Comparison of ENCODE assay signal across 34 cellular contexts in genomic region chr10:43312612-43313011, GRCh38. TPM values are rescaled to one million over a fixed set of nuclear protein-coding genes. Genes with fewer than 3 reads are reported as not detected.
"Had no signal": no experiment of that assay in that cellular context is flagged by ENCODE, and none has a peak within 500 bp of the region (broad histone marks: within the 10 kb centered on the region; RNA-seq: fewer than 3 reads in every experiment).

No MANE protein-coding gene starts in this region.

- H3K27ac Mint-ChIP-seq: activated CD4-positive, alpha-beta memory T cell treated with anti-CD3 and anti-CD28 coated beads, Interleukin-2, amount 10 ng/mL, durations not matched to agents 7 days and 5 days; activated CD4-positive, alpha-beta T cell treated with anti-CD3 and anti-CD28 coated beads for 36 hours; activated CD8-positive, alpha-beta memory T cell treated with anti-CD3 and anti-CD28 coated beads, Interleukin-2, amount 10 ng/mL, durations not matched to agents 7 days and 5 days; activated naive CD4-positive, alpha-beta T cell treated with anti-CD3 and anti-CD28 coated beads for 36 hours; activated naive CD4-positive, alpha-beta T cell treated with anti-CD3 and anti-CD28 coated beads, Interleukin-2, amount 50 U/mL, for 72 hours; T-helper 2 cell treated with Interferon-gamma antibody and Interleukin-4, amounts not matched to agents 5 μg/mL and 100 μg/mL, for 36 hours; WTC11 had no signal

- FAIRE-seq: astrocyte, TTC549 had no signal

- H3K27me3 ChIP-seq: adrenal gland, body of pancreas, breast epithelium, MG63, SJCRH30 had no signal

- H3K36me3 ChIP-seq: adrenal gland, breast epithelium, MG63, SJCRH30 had no signal

- H3K27me3 Mint-ChIP-seq: activated CD4-positive, alpha-beta T cell treated with anti-CD3 and anti-CD28 coated beads for 36 hours had no signal

- H3K4me3 Mint-ChIP-seq: activated CD4-positive, alpha-beta memory T cell treated with anti-CD3 and anti-CD28 coated beads, Interleukin-2, amount 10 ng/mL, durations not matched to agents 7 days and 5 days; activated CD4-positive, alpha-beta T cell treated with anti-CD3 and anti-CD28 coated beads for 36 hours; activated CD8-positive, alpha-beta memory T cell treated with anti-CD3 and anti-CD28 coated beads, Interleukin-2, amount 10 ng/mL, durations not matched to agents 7 days and 5 days; activated naive CD4-positive, alpha-beta T cell treated with anti-CD3 and anti-CD28 coated beads for 36 hours; T-helper 2 cell treated with Interferon-gamma antibody and Interleukin-4, amounts not matched to agents 5 μg/mL and 100 μg/mL, for 36 hours; WTC11 had no signal

- H3K36me3 Mint-ChIP-seq: activated CD8-positive, alpha-beta memory T cell treated with anti-CD3 and anti-CD28 coated beads, Interleukin-2, amount 10 ng/mL, durations not matched to agents 7 days and 5 days; activated naive CD4-positive, alpha-beta T cell treated with anti-CD3 and anti-CD28 coated beads, Interleukin-2, amount 50 U/mL, for 72 hours; WTC11 had no signal

- ATAC-seq: activated CD4-positive, alpha-beta T cell treated with anti-CD3 and anti-CD28 coated beads for 36 hours; activated CD4-positive, CD25-positive, alpha-beta regulatory T cell treated with anti-CD3 and anti-CD28 coated beads, Interleukin-2, amount 50 U/mL, for 24 hours; activated CD8-positive, alpha-beta memory T cell treated with anti-CD3 and anti-CD28 coated beads, Interleukin-2, amount 10 ng/mL, durations not matched to agents 7 days and 5 days; activated naive CD4-positive, alpha-beta T cell treated with anti-CD3 and anti-CD28 coated beads, Interleukin-2, amount 50 U/mL, for 72 hours; body of pancreas; Panc1; WTC11 had no signal

- H3K4me3 ChIP-seq: adrenal gland, body of pancreas, breast epithelium, MG63, SJCRH30, SK-N-MC had no signal

- H3K4me1 ChIP-seq: adrenal gland, body of pancreas, SJCRH30 had no signal

- DNase-seq: activated CD4-positive, alpha-beta memory T cell treated with anti-CD3 and anti-CD28 coated beads, Interleukin-2, amount 10 ng/mL, durations not matched to agents 7 days and 5 days; activated CD4-positive, alpha-beta T cell treated with anti-CD3 and anti-CD28 coated beads for 36 hours; activated CD8-positive, alpha-beta memory T cell treated with anti-CD3 and anti-CD28 coated beads for 24 hours; activated CD8-positive, alpha-beta memory T cell treated with anti-CD3 and anti-CD28 coated beads, Interleukin-2, amount 10 ng/mL, durations not matched to agents 7 days and 5 days; activated CD8-positive, alpha-beta memory T cell treated with anti-CD3 and anti-CD28 coated beads, Interleukin-2, amount 50 U/mL, for 48 hours; activated gamma-delta T cell treated with Interleukin-2 at 50 U/mL for 16 hours; activated naive CD4-positive, alpha-beta T cell treated with anti-CD3 and anti-CD28 coated beads for 36 hours; activated T-cell treated with anti-CD3 and anti-CD28 coated beads, Interleukin-2, amount 50 U/mL, for 48 hours; adrenal gland; body of pancreas; Kasumi-1; KG1; MG63; NCI-H1048; NCI-H1105 treated with DMSO at 0.1 percent for 48 hours; NCI-H1436 treated with DMSO at 0.1 percent for 48 hours; NCI-H1694 treated with DMSO at 0.1 percent for 48 hours; NCI-H2029; NCI-H345; NCI-H524 treated with DMSO at 0.1 percent for 48 hours; SHP77; SJCRH30 had no signal

- H3K9me3 ChIP-seq: adrenal gland, body of pancreas, breast epithelium, MG63, SJCRH30 had no signal

- H3K9me3 Mint-ChIP-seq: activated CD4-positive, alpha-beta memory T cell treated with anti-CD3 and anti-CD28 coated beads, Interleukin-2, amount 10 ng/mL, durations not matched to agents 7 days and 5 days; activated naive CD4-positive, alpha-beta T cell treated with anti-CD3 and anti-CD28 coated beads for 36 hours; activated naive CD4-positive, alpha-beta T cell treated with anti-CD3 and anti-CD28 coated beads, Interleukin-2, amount 50 U/mL, for 72 hours; T-helper 2 cell treated with Interferon-gamma antibody and Interleukin-4, amounts not matched to agents 5 μg/mL and 100 μg/mL, for 36 hours; WTC11 had no signal

- H3K27ac ChIP-seq: adrenal gland, body of pancreas, breast epithelium, SJCRH30, SK-N-MC had no signal

RNA-seq across cellular contexts. Expression of gene RASGEF1A, which starts 45.7 kb away (rescaled TPM):
- total RNA-seq: activated naive CD4-positive, alpha-beta T cell treated with anti-CD3 and anti-CD28 coated beads for 36 hours; RPMI7951; SJCRH30 had no signal

RNA-seq across cellular contexts. Expression of gene FXYD4, which starts 58.8 kb away (rescaled TPM):
- total RNA-seq: activated CD4-positive, alpha-beta memory T cell treated with anti-CD3 and anti-CD28 coated beads, Interleukin-2, amount 10 ng/mL, durations not matched to agents 7 days and 5 days; activated CD4-positive, alpha-beta T cell treated with anti-CD3 and anti-CD28 coated beads for 36 hours; activated naive CD4-positive, alpha-beta T cell treated with anti-CD3 and anti-CD28 coated beads for 36 hours; activated naive CD4-positive, alpha-beta T cell treated with anti-CD3 and anti-CD28 coated beads, Interleukin-2, amount 50 U/mL, for 72 hours; astrocyte; body of pancreas; breast epithelium; cardiac septum; RPMI7951; SJCRH30; T-helper 1 cell treated with Interleukin-12 subunit alpha and Interleukin-12 subunit beta and Interleukin-4 antibody, amounts not matched to agents 30 ng/mL and 1 ng/mL, for 36 hours; WTC11 had no signal
- polyA plus RNA-seq: adrenal gland had no signal
